Comparison of ENCODE assay signal across 25 cellular contexts in genomic region chr5:40413747-40414146, GRCh38.
DNase-seq lines count a peak whose midpoint lies in the region; ATAC-seq, FAIRE-seq and TF ChIP-seq lines count a peak whose summit lies in the region.
"Had no signal": no experiment of that assay in that cellular context is flagged by ENCODE, and none has a peak within 500 bp of the region (broad histone marks: within the 10 kb centered on the region; RNA-seq: fewer than 3 reads in every experiment).

No MANE protein-coding gene starts in this region.

- TF ChIP-seq CTCF in cardiac fibroblast (IDR thresholded peaks at IDR 0.05; ENCODE audit: low read depth, low read length) = no peak

- no peak for FAIRE-seq in GM12891 (lab: Jason Lieb, UNC)
- FAIRE-seq: frontal cortex, G401.6, GM12878 had no signal

- no peak overlapping the region for H3K4me3 ChIP-seq in cardiac fibroblast (replicated peaks in 1 of 2; ENCODE audit: low read depth in 2 of 2, low read length in 2 of 2)
- H3K4me3 ChIP-seq: GM12878, SK-N-MC had no signal

- no peak for ATAC-seq in HG03520 (IDR thresholded peaks at IDR 0.05; ENCODE audit: unreplicated experiment)
- ATAC-seq: GM12878; natural killer cell treated with Interleukin-12 subunit alpha and Interleukin-12 subunit beta and Interleukin-15 and Interleukin-18, amount 100 ng/mL, for 72 hours; WTC11 had no signal

- no peak for TF ChIP-seq POLR2A in GM12891 (IDR thresholded peaks at IDR 0.05; ENCODE audit: low read depth, low read length)

- DNase-seq in HCEC 1CT (peak; percentile 95), NCI-H460 (ENCODE audit: extremely low read depth, low read depth) (peak; percentile 25), cardiac fibroblast (ENCODE audit: low read depth in 2 of 2) (peak; percentile 51 to 87), non-pigmented ciliary epithelial cell (ENCODE audit: low read depth) (peak; percentile 40), DMS 273 (lab: John Stamatoyannopoulos, UW; ENCODE audit: unreplicated experiment) (no peak), GM12891 (ENCODE audit: insufficient read length, low spot score) (no peak)
- DNase-seq: activated CD4-positive, alpha-beta memory T cell treated with anti-CD3 and anti-CD28 coated beads for 36 hours; activated naive CD4-positive, alpha-beta T cell treated with anti-CD3 and anti-CD28 coated beads for 36 hours; aorta; Calu3; KBM-7; kidney glomerular epithelial cell; mesendoderm; NCI-H1105 treated with DMSO at 0.1 percent for 48 hours; NCI-H2107; NCI-H524 treated with DMSO at 0.1 percent for 48 hours; OCI-M1; stimulated activated CD4-positive, alpha-beta T cell treated with anti-CD3 and anti-CD28 coated beads, Interleukin-2, amount 100 ng/mL, for 24 hours had no signal

TF ChIP-seq in GM12891, 5 proteins besides CTCF, POLR2A, EP300 and RAD21:
- TF ChIP-seq PAX5 (IDR thresholded peaks at IDR 0.05; ENCODE audit: insufficient read depth, low read length, severe bottlenecking) (no peak), TAF1 (IDR thresholded peaks at IDR 0.05; ENCODE audit: low read depth, low read length) (no peak), POU2F2 (IDR thresholded peaks at IDR 0.05; ENCODE audit: low read depth, low read length) (no peak), SPI1 (IDR thresholded peaks at IDR 0.05; ENCODE audit: low read depth, low read length) (no peak), POLR2AphosphoS5 (IDR thresholded peaks at IDR 0.05; ENCODE audit: low read depth, low read length) (no peak)

Comparison
In these comparisons a context has a peak if more than half of its experiments do, and no peak if none do; other contexts are left out.
1. DNase-seq: peak in HCEC 1CT (single experiment), NCI-H460 (single experiment), cardiac fibroblast (2 of 2) and non-pigmented ciliary epithelial cell (single experiment); none in DMS 273 (single experiment) and GM12891 (single experiment).